In the genomic region with DNA sequence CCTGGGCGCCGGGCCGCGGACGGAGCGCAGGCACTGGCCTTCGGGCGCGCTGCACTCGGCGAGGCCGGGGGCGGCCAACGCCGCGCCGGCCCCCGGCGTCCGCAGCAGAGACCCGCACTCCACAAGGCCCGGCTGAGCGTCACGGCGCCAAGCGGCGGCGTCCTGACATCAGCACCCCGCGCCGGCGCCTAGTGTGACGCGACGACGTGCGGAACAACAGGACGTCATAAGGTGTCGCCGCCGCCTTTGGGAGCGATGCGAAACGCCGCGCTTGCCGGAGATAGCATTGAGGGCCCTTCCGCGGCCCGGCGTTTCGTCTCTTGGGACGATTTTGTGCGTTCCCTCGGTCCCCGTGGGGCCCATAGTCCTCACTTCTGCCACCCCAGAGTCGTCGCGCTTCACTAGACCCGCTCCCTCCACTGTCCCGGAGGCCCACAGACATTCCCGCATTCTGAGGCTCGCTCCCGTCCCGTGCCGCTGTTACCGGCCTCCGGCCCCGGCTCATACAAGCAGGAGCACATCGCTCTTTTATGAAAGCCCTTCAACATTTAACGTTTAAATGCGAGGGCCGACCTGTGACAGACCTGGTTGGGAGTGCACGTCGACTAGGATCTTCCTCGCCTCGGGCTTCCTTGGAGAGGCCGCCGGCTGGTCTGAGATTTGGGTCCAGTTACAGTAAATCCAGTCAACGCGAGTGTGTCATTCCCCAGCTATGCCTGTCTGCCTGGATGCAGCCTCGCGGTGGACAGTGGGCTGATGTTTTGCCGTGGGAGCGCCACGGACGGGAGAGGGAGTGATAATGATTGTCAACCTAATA, we compare ENCODE assay signal across 8 cellular contexts. TPM values are rescaled to one million over a fixed set of nuclear protein-coding genes. Genes with fewer than 3 reads are reported as not detected.
DNase-seq lines count a peak whose midpoint lies in the region; ATAC-seq, FAIRE-seq and TF ChIP-seq lines count a peak whose summit lies in the region.

Gene SSU72 (minus strand): TSS at position 143 of the 817 bp plus-strand sequence. CDS start 306 bp downstream, outside the sequence.

- TF ChIP-seq POLR2A in erythroblast (IDR thresholded peaks at IDR 0.05; ENCODE audit: low read length) = peak; percentile 97

- WGBS in HUES64 = 2% methylated on average over 87 of the region's 87 CpGs

- H3K4me3 ChIP-seq in HUES64 (ENCODE audit: low read length) (peak within 1 kb of the TSS; percentile 99), muscle layer of colon (ENCODE audit: low read depth in 1 of 2, low read length in 2 of 2) (peak within 1 kb of the TSS; percentile 95 to 99)

- H3K9ac ChIP-seq in HUES64 (ENCODE audit: low read depth, low read length) = peak within 1 kb of the TSS; percentile 99
- H3K9ac ChIP-seq in muscle layer of colon (ENCODE audit: low read length) = peak within 1 kb of the TSS; percentile 98

- H3K36me3 ChIP-seq in HUES64 (ENCODE audit: insufficient read depth, low read length) (peaks cover 19% of the 10 kb centered on the region), muscle layer of colon (ENCODE audit: insufficient read depth, low read length) (peaks cover 5% of the 10 kb centered on the region)

- no peak for TF ChIP-seq CTCF in D721Med (IDR thresholded peaks at IDR 0.05; ENCODE audit: insufficient read depth, missing control alignments)

- H3K27me3 ChIP-seq in HUES64 (ENCODE audit: insufficient read depth, low read length) = peaks cover 3% of the 10 kb centered on the region; the same call in 1 of the 2 replicates
- no peaks in the 10 kb centered on the region for H3K27me3 ChIP-seq in muscle layer of colon (ENCODE audit: control insufficient read depth in 1 of 2, insufficient read depth in 2 of 2, low read length in 2 of 2)

- H3K9me3 ChIP-seq in HUES64 (ENCODE audit: insufficient read depth, low read depth, low read length) (no peaks in the 10 kb centered on the region), muscle layer of colon (ENCODE audit: low read length) (no peaks in the 10 kb centered on the region)

- H3K4me1 ChIP-seq in HUES64 (ENCODE audit: insufficient read depth, low read length) (no peaks in the 10 kb centered on the region), muscle layer of colon (ENCODE audit: insufficient read depth, low read length) (peaks cover 14% of the 10 kb centered on the region)

- no peak for FAIRE-seq in D721Med (lab: Jason Lieb, UNC)

- peak within 1 kb of the TSS; percentile 99 for H3K27ac ChIP-seq in HUES64 (ENCODE audit: low read depth, low read length)
- peak within 1 kb of the TSS; percentile 100 for H3K27ac ChIP-seq in muscle layer of colon (ENCODE audit: low read depth, low read length)

- DNase-seq in D721Med (ENCODE audit: insufficient read length, low spot score) (peak; percentile 53), OCI-M1 (lab: John Stamatoyannopoulos, UW) (peak; percentile 96), activated T-cell treated with anti-CD3 and anti-CD28 coated beads for 48 hours (ENCODE audit: low read depth) (peak; percentile 92), erythroblast (lab: John Stamatoyannopoulos, UW) (peak; percentile 98)
- peak; percentile 84 to 90 for DNase-seq in stimulated activated CD8-positive, alpha-beta memory T cell treated with anti-CD3 and anti-CD28 coated beads, Interleukin-7, amount 100 ng/mL, for 1 hour (ENCODE audit: low read depth in 2 of 2)

- peak; percentile 81 for ATAC-seq in GM21515 (IDR thresholded peaks at IDR 0.05; ENCODE audit: unreplicated experiment)

RNA-seq across cellular contexts. Expression of gene SSU72, which starts in this region (rescaled TPM):
- polyA plus RNA-seq in HUES64 (2013, experiment 1 of 2) = 136 TPM
- 130 TPM for polyA plus RNA-seq in HUES64 (2013, experiment 2 of 2)

Comparison
In these comparisons a context has a peak if more than half of its experiments do, and no peak if none do; other contexts are left out.
1. Peak in every context shown above with its lines: DNase-seq, ATAC-seq, H3K4me3 ChIP-seq and H3K27ac ChIP-seq.